ENCODE assay signal across 1 cellular context in genomic region chr22:21693333-21693998, GRCh38.
TF ChIP-seq lines count a peak whose summit lies in the region.

No MANE protein-coding gene starts in this region.

TF ChIP-seq in K562, 482 proteins besides CTCF, POLR2A, EP300 and RAD21 (continues in another document):
- TF ChIP-seq KLF1 (tag; IDR thresholded peaks at IDR 0.05) (peak; percentile 45), SMC3 (conservative IDR thresholded peaks at IDR 0.05; ENCODE audit: insufficient read depth, low read depth, low read length) (0 out of 2 replicates have a peak, but pooled peaks have one; percentile 14), ZBTB1 (CRISPR knock-in tag; IDR thresholded peaks at IDR 0.05; ENCODE audit: borderline replicate concordance, low read depth) (0 out of 2 replicates have a peak, but pooled peaks have one; percentile 56), BACH1 (tag; IDR thresholded peaks at IDR 0.05) (no peak), ZNF696 (CRISPR knock-in tag; conservative IDR thresholded peaks at IDR 0.05) (no peak), MED1 (CRISPR knock-in tag; IDR thresholded peaks at IDR 0.05; ENCODE audit: borderline replicate concordance) (no peak), ZNF316 (IDR thresholded peaks at IDR 0.05) (no peak), PHB (CRISPR knock-in tag; IDR thresholded peaks at IDR 0.05) (peak; percentile 89; the same call in 1 of the 2 replicates), ZNF165 (CRISPR knock-in tag; IDR thresholded peaks at IDR 0.05; ENCODE audit: borderline replicate concordance) (0 out of 2 replicates have a peak, but pooled peaks have one; percentile 1), BMI1 (IDR thresholded peaks at IDR 0.05; ENCODE audit: low read length) (no peak), ZNF830 (CRISPR knock-in tag; IDR thresholded peaks at IDR 0.05) (peak; percentile 65), NR1H2 (CRISPR knock-in tag; IDR thresholded peaks at IDR 0.05) (no peak), CREB1 (IDR thresholded peaks at IDR 0.05) (no peak), CREB1 (CRISPR knock-in tag; IDR thresholded peaks at IDR 0.05) (peak; percentile 50; the same call in 1 of the 2 replicates), GATA2 (CRISPR knock-in tag; IDR thresholded peaks at IDR 0.05) (no peak), NCOA2 (IDR thresholded peaks at IDR 0.05; ENCODE audit: partially characterized antibody in 2 of 2) (no peak), TOE1 (IDR thresholded peaks at IDR 0.05; ENCODE audit: borderline replicate concordance) (no peak), TOE1 (CRISPR knock-in tag; IDR thresholded peaks at IDR 0.05; ENCODE audit: borderline replicate concordance, low read depth) (no peak), EZH2 (IDR thresholded peaks at IDR 0.05; ENCODE audit: borderline replicate concordance, low read depth, low read length) (no peak), TCF15 (CRISPR knock-in tag; IDR thresholded peaks at IDR 0.05) (0 out of 2 replicates have a peak, but pooled peaks have one; percentile 2), MLX (CRISPR knock-in tag; conservative IDR thresholded peaks at IDR 0.05) (peak in 1 of 2 experiments; percentile 26; a peak in 1 of 4 replicates), ZNF589 (CRISPR knock-in tag; IDR thresholded peaks at IDR 0.05; ENCODE audit: low read depth) (no peak), MYNN (IDR thresholded peaks at IDR 0.05) (no peak), MYNN (CRISPR knock-in tag; IDR thresholded peaks at IDR 0.05) (no peak), HDAC8 (tag; IDR thresholded peaks at IDR 0.05) (no peak), CHD7 (IDR thresholded peaks at IDR 0.05; ENCODE audit: low read depth, low read length) (no peak), PTTG1 (tag; IDR thresholded peaks at IDR 0.05; ENCODE audit: low read depth) (no peak), MLLT1 (IDR thresholded peaks at IDR 0.05) (no peak), BCOR (IDR thresholded peaks at IDR 0.05) (no peak), FOXA1 (IDR thresholded peaks at IDR 0.05; ENCODE audit: borderline replicate concordance) (no peak), CBFA2T2 (conservative IDR thresholded peaks at IDR 0.05) (no peak), AFF1 (IDR thresholded peaks at IDR 0.05; ENCODE audit: low read depth in 1 of 2, partially characterized antibody in 2 of 2) (no peak), MEF2D (tag; conservative IDR thresholded peaks at IDR 0.05; ENCODE audit: low read depth) (no peak), BRF1 (IDR thresholded peaks at IDR 0.05; ENCODE audit: borderline replicate concordance, extremely low read depth, insufficient read length) (no peak), ZZZ3 (IDR thresholded peaks at IDR 0.05) (no peak), ZBTB11 (CRISPR knock-in tag; IDR thresholded peaks at IDR 0.05) (no peak), PREB (CRISPR knock-in tag; IDR thresholded peaks at IDR 0.05) (0 out of 2 replicates have a peak, but pooled peaks have one; percentile 4), ZNF695 (CRISPR knock-in tag; IDR thresholded peaks at IDR 0.05) (no peak), ZNF551 (CRISPR knock-in tag; IDR thresholded peaks at IDR 0.05) (no peak), HDAC6 (IDR thresholded peaks at IDR 0.05; ENCODE audit: low read depth, low read length) (peak; percentile 36; the same call in 1 of the 2 replicates), SIN3A (IDR thresholded peaks at IDR 0.05; ENCODE audit: borderline replicate concordance in 2 of 2, control insufficient read depth in 1 of 2, low read depth in 2 of 2, low read length in 2 of 2) (0 out of 4 replicates have a peak, but pooled peaks of 1 of the 2 experiments have one; percentile 22), SETDB1 (IDR thresholded peaks at IDR 0.05; ENCODE audit: low read length) (peak; percentile 46)
